Comparison of ENCODE assay signal across 18 cellular contexts in the genomic region with DNA sequence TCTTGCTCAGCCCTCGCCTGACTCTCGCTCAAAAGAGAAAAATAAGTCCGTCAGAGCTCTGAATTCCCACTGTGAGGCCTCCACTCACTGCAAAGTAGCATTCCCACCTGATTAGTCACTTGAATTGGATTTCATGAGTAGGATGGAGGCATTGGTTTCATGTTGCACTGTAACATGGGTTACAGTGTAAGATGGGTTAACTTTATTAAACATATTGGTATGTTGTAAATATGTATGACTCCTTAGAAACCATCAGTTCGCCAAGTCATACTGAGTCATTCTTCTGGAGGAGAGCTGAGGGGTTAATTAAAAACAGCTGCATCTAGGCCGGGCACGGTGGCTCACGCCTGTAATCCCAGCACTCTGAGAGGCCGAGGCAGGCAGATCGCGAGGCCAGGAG.
DNase-seq lines count a peak whose midpoint lies in the region; ATAC-seq and TF ChIP-seq lines count a peak whose summit lies in the region.
"Had no signal": no experiment of that assay in that cellular context is flagged by ENCODE, and none has a peak within 500 bp of the region (broad histone marks: within the 10 kb centered on the region; RNA-seq: fewer than 3 reads in every experiment).

No MANE protein-coding gene starts in this region.

- no peaks in the 10 kb centered on the region for H3K4me1 Mint-ChIP-seq in glutamatergic neuron (ENCODE audit: low read depth, unreplicated experiment)
- H3K4me1 Mint-ChIP-seq: B cell; stimulated activated naive B cell treated with anti-CD40 and anti-IgM and Interleukin-4, amounts not matched to agents 10 μg/mL and 1 μg/mL and 100 μg/mL, for 72 hours had no signal

- POLR2A ChIA-PET in AG04449 (lab: Yijun Ruan, JAX) = no interaction called here

- in situ Hi-C loops in astrocyte of the cerebellum (cut with HindIII; ENCODE audit: low sequenced_read_pairs) = no loop called here

- CTCF ChIA-PET in AG04449 (lab: Yijun Ruan, JAX) = interaction anchor here (0.9 to 1.3 kb wide), 2 partner anchors 9 to 15 kb away, joined by 3 read pairs; no protein-coding TSS in a partner anchor

- no peak overlapping the region for H3K4me3 Mint-ChIP-seq in glutamatergic neuron (ENCODE audit: unreplicated experiment)
- H3K4me3 Mint-ChIP-seq: B cell; stimulated activated naive B cell treated with anti-CD40 and anti-IgM and Interleukin-4, amounts not matched to agents 10 μg/mL and 1 μg/mL and 100 μg/mL, for 72 hours had no signal

- TF ChIP-seq CTCF in AG04449 (IDR thresholded peaks at IDR 0.05; ENCODE audit: insufficient read depth, low read length, missing control alignments) (no peak), astrocyte of the cerebellum (IDR thresholded peaks at IDR 0.05; ENCODE audit: low read depth, low read length, missing control alignments) (no peak), glutamatergic neuron (IDR thresholded peaks at IDR 0.05; ENCODE audit: partially characterized antibody, unreplicated experiment) (no peak)

- ATAC-seq in HG02642 (IDR thresholded peaks at IDR 0.05; ENCODE audit: poor library complexity, unreplicated experiment) = no peak
- ATAC-seq: stimulated activated naive B cell treated with anti-CD40 and anti-IgM and Interleukin-4, amounts not matched to agents 10 μg/mL and 1 μg/mL and 100 μg/mL, for 72 hours had no signal

- no peaks in the 10 kb centered on the region for H3K9me3 Mint-ChIP-seq in glutamatergic neuron (ENCODE audit: unreplicated experiment)

- no peak overlapping the region for H3K27ac Mint-ChIP-seq in glutamatergic neuron (ENCODE audit: unreplicated experiment)
- H3K27ac Mint-ChIP-seq: B cell; stimulated activated naive B cell treated with anti-CD40 and anti-IgM and Interleukin-4, amounts not matched to agents 10 μg/mL and 1 μg/mL and 100 μg/mL, for 72 hours had no signal

- peak; percentile 99 for DNase-seq in AG04449 (ENCODE audit: low read depth, low spot score)
- DNase-seq in HPDE6-E6E7 (ENCODE audit: extremely low spot score) = peak; percentile 63
- peak; percentile 97 for DNase-seq in astrocyte of the cerebellum (ENCODE audit: low read depth)
- peak; percentile 76 for DNase-seq in hepatic stellate cell (ENCODE audit: low spot score)
- no peak for DNase-seq in activated CD4-positive, alpha-beta T cell treated with anti-CD3 and anti-CD28 coated beads, Interleukin-2, amount 50 U/mL, for 4 hours
- no peak for DNase-seq in glutamatergic neuron
- no peak for DNase-seq in HuH-7.5 (ENCODE audit: low spot score)
- DNase-seq: activated CD4-positive, alpha-beta T cell treated with anti-CD3 and anti-CD28 coated beads for 1 hour; activated T-cell treated with anti-CD3 and anti-CD28 coated beads, Interleukin-2, amount 50 U/mL, for 48 hours; aorta; DND-41; Karpas-422; midbrain; NCI-H1930; stimulated activated CD4-positive, alpha-beta T cell treated with anti-CD3 and anti-CD28 coated beads, Interleukin-4, amount 100 ng/mL, for 1 hour; stimulated activated naive B cell treated with anti-CD40 and anti-IgM and Interleukin-4, amounts not matched to agents 10 μg/mL and 1 μg/mL and 100 μg/mL, for 72 hours had no signal

- H3K4me3 ChIP-seq in AG04449 (ENCODE audit: low read depth, low read length) (no peak overlapping the region), astrocyte of the cerebellum (ENCODE audit: low read depth, low read length) (no peak overlapping the region)

- H3K36me3 Mint-ChIP-seq in glutamatergic neuron (ENCODE audit: unreplicated experiment) = no peaks in the 10 kb centered on the region

- no peaks in the 10 kb centered on the region for H3K27me3 Mint-ChIP-seq in glutamatergic neuron (ENCODE audit: unreplicated experiment)
- H3K27me3 Mint-ChIP-seq: B cell; stimulated activated naive B cell treated with anti-CD40 and anti-IgM and Interleukin-4, amounts not matched to agents 10 μg/mL and 1 μg/mL and 100 μg/mL, for 72 hours had no signal

Comparison
In these comparisons a context has a peak if more than half of its experiments do, and no peak if none do; other contexts are left out.
1. DNase-seq: peak in AG04449 (single experiment), HPDE6-E6E7 (single experiment), astrocyte of the cerebellum (single experiment) and hepatic stellate cell (single experiment); none in activated CD4-positive, alpha-beta T cell treated with anti-CD3 and anti-CD28 coated beads, Interleukin-2, amount 50 U/mL, for 4 hours (0 of 2), glutamatergic neuron (single experiment) and HuH-7.5 (single experiment).